8 cellular contexts compared by ENCODE assay signal in the genomic region with DNA sequence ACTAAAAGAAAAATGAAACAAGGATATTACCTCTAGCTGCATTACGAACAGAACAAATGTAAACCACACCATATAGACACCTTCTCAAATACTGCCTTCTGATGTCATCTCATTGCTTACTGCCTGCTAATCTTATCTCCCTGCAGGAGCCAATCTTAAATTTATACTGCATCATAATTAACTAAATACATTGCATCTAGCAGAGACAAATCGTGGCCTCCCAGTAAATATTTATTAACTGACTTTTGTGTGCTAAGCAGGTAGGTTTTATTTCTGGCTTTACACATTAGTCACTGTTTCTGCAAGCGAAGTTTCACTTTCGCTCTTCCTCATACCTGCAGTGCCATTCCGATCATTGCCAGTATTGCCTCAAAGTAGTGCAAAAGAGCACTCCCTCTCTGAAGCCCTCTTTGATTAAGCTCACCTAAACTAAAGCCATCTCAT.
DNase-seq lines count a peak whose midpoint lies in the region; ATAC-seq and FAIRE-seq lines count a peak whose summit lies in the region.

No MANE protein-coding gene starts in this region.

- H3K14ac ChIP-seq in neuronal stem cell (ENCODE audit: low read length), result no peak overlapping the region

- H3K18ac ChIP-seq in neuronal stem cell (ENCODE audit: low read length), result no peak overlapping the region

- H4K20me1 ChIP-seq in Karpas-422 (ENCODE audit: insufficient read depth, low read depth, low read length), result no peaks in the 10 kb centered on the region

- H3K9ac ChIP-seq in Karpas-422 (ENCODE audit: low read length) (peak overlapping the region; percentile 11; the same call in 1 of the 2 replicates), neuronal stem cell (ENCODE audit: low read depth, low read length, poor library complexity) (no peak overlapping the region)

- no peak overlapping the region for H2BK12ac ChIP-seq in neuronal stem cell (ENCODE audit: low read length)

- no peaks in the 10 kb centered on the region for H3K27me3 Mint-ChIP-seq in effector memory CD8-positive, alpha-beta T cell
- H3K27me3 Mint-ChIP-seq in stimulated activated naive CD8-positive, alpha-beta T cell treated with anti-CD3 and anti-CD28 coated beads, Interleukin-15, amount 100 ng/mL, for 72 hours, result no peaks in the 10 kb centered on the region

- H4K91ac ChIP-seq in neuronal stem cell (ENCODE audit: low read depth, low read length, poor library complexity), result no peak overlapping the region

- no peaks in the 10 kb centered on the region for H3K79me1 ChIP-seq in neuronal stem cell (ENCODE audit: low read depth, low read length)

- no CpG with 5 or more reads among the region's 5 CpGs for WGBS in neuronal stem cell (ENCODE audit: extremely low coverage in 2 of 2, insufficient read length in 2 of 2, insufficient replicate concordance in 1 of 2), 2 donors

- peak overlapping the region; percentile 7; the same call in 1 of the 2 replicates for H3K4me3 ChIP-seq in Karpas-422 (ENCODE audit: low read length)
- no peak overlapping the region for H3K4me3 ChIP-seq in neuronal stem cell (ENCODE audit: low read length in 2 of 2)

- no peak overlapping the region for H2BK15ac ChIP-seq in neuronal stem cell (ENCODE audit: low read length)

- no peaks in the 10 kb centered on the region for H3K79me2 ChIP-seq in Karpas-422 (ENCODE audit: low read length)

- H2AFZ ChIP-seq in Karpas-422 (ENCODE audit: low read length) (peak overlapping the region; percentile 51; the same call in 1 of the 2 replicates), neuronal stem cell (ENCODE audit: low read length) (no peak overlapping the region)

- no peaks in the 10 kb centered on the region for H3K27me3 ChIP-seq in Karpas-422 (ENCODE audit: low read length)
- no peaks in the 10 kb centered on the region for H3K27me3 ChIP-seq in neuronal stem cell (ENCODE audit: control insufficient read depth in 3 of 3, insufficient read depth in 3 of 3, low read depth in 1 of 3, low read length in 3 of 3)

- no peaks in the 10 kb centered on the region for H3K9me3 Mint-ChIP-seq in effector memory CD8-positive, alpha-beta T cell
- H3K9me3 Mint-ChIP-seq in stimulated activated naive CD8-positive, alpha-beta T cell treated with anti-CD3 and anti-CD28 coated beads, Interleukin-15, amount 100 ng/mL, for 72 hours, result no peaks in the 10 kb centered on the region

- no peaks in the 10 kb centered on the region for H3K9me3 ChIP-seq in Karpas-422 (ENCODE audit: low read length)
- no peaks in the 10 kb centered on the region for H3K9me3 ChIP-seq in neuronal stem cell (replicated peaks in 1 of 2; ENCODE audit: control insufficient read depth in 2 of 2, insufficient read depth in 1 of 2, low read depth in 1 of 2, low read length in 2 of 2)

- no peaks in the 10 kb centered on the region for H3K9me2 ChIP-seq in Karpas-422 (replicated peaks; ENCODE audit: insufficient read depth, low read length)

- no peak overlapping the region for H2AK5ac ChIP-seq in neuronal stem cell (ENCODE audit: low read depth, low read length)

- FAIRE-seq in GM18507 (lab: Jason Lieb, UNC), result peak; percentile 93

- H3K27ac Mint-ChIP-seq in effector memory CD8-positive, alpha-beta T cell, result peak overlapping the region; percentile 87 to 93
- H3K27ac Mint-ChIP-seq in stimulated activated naive CD8-positive, alpha-beta T cell treated with anti-CD3 and anti-CD28 coated beads, Interleukin-15, amount 100 ng/mL, for 72 hours, result peak overlapping the region; percentile 75 to 92

- peaks cover 18% of the 10 kb centered on the region for H3K4me1 ChIP-seq in Karpas-422 (ENCODE audit: low read length)
- H3K4me1 ChIP-seq in neuronal stem cell (ENCODE audit: control insufficient read depth in 2 of 2, insufficient read depth in 1 of 2, low read depth in 1 of 2, low read length in 2 of 2), result peaks cover 7 to 10% of the 10 kb centered on the region in 2 donors

- no peak overlapping the region for H4K8ac ChIP-seq in neuronal stem cell (ENCODE audit: low read depth, low read length)

- no peak overlapping the region for H3K23ac ChIP-seq in neuronal stem cell (ENCODE audit: low read depth, low read length, poor library complexity)

- DNase-seq in GM18507 (ENCODE audit: extremely low spot score, insufficient read length, low read depth), result peak; percentile 37
- DNase-seq in Karpas-422, result peak; percentile 45
- peak; percentile 8 to 23 (median 12) for DNase-seq in effector memory CD8-positive, alpha-beta T cell
- peak; percentile 37 to 49 for DNase-seq in stimulated activated naive CD8-positive, alpha-beta T cell treated with anti-CD3 and anti-CD28 coated beads, Interleukin-15, amount 100 ng/mL, for 72 hours
- no peak for DNase-seq in NCI-H2171 (lab: John Stamatoyannopoulos, UW)
- no peak for DNase-seq in midbrain (lab: John Stamatoyannopoulos, UW)
- no peak for DNase-seq in neuronal stem cell (ENCODE audit: low spot score)

- peak overlapping the region; percentile 76 to 89 for H3K4me3 Mint-ChIP-seq in effector memory CD8-positive, alpha-beta T cell
- H3K4me3 Mint-ChIP-seq in stimulated activated naive CD8-positive, alpha-beta T cell treated with anti-CD3 and anti-CD28 coated beads, Interleukin-15, amount 100 ng/mL, for 72 hours, result peak overlapping the region; percentile 84 to 86

- H3K27ac ChIP-seq in Karpas-422 (ENCODE audit: low read length) (no peak overlapping the region), neuronal stem cell (replicated peaks; ENCODE audit: low read length) (no peak overlapping the region)

- peaks cover 18 to 23% of the 10 kb centered on the region in 2 donors for H3K4me1 Mint-ChIP-seq in effector memory CD8-positive, alpha-beta T cell (ENCODE audit: low read depth in 2 of 2)
- peaks cover 47% of the 10 kb centered on the region for H3K4me1 Mint-ChIP-seq in stimulated activated naive CD8-positive, alpha-beta T cell treated with anti-CD3 and anti-CD28 coated beads, Interleukin-15, amount 100 ng/mL, for 72 hours

- no peaks in the 10 kb centered on the region for H3K36me3 ChIP-seq in Karpas-422 (ENCODE audit: insufficient read depth, low read length)
- peaks cover 0 to 3% of the 10 kb centered on the region in 2 donors for H3K36me3 ChIP-seq in neuronal stem cell (replicated peaks in 1 of 2; ENCODE audit: control insufficient read depth in 2 of 2, insufficient read depth in 2 of 2, low read length in 2 of 2)

- ATAC-seq in GM21723 (IDR thresholded peaks at IDR 0.05; ENCODE audit: unreplicated experiment), result peak; percentile 94
- peak; percentile 90 for ATAC-seq in effector memory CD8-positive, alpha-beta T cell (replicated peaks)
- peak; percentile 91 for ATAC-seq in stimulated activated naive CD8-positive, alpha-beta T cell treated with anti-CD3 and anti-CD28 coated beads, Interleukin-15, amount 100 ng/mL, for 72 hours

- H2BK120ac ChIP-seq in neuronal stem cell (ENCODE audit: low read depth, low read length), result no peak overlapping the region

- no peak overlapping the region for H2BK5ac ChIP-seq in neuronal stem cell (ENCODE audit: low read length)

- no peak overlapping the region for H3K4ac ChIP-seq in neuronal stem cell (ENCODE audit: low read length)

- no peaks in the 10 kb centered on the region for H3K36me3 Mint-ChIP-seq in effector memory CD8-positive, alpha-beta T cell (ENCODE audit: insufficient read depth)

- H3K4me2 ChIP-seq in Karpas-422 (ENCODE audit: low read depth, low read length, poor library complexity, severe bottlenecking) (peak overlapping the region; percentile 43), neuronal stem cell (ENCODE audit: insufficient read depth, low read length, poor library complexity, severe bottlenecking) (no peak overlapping the region)

Comparison
In these comparisons a context has a peak if more than half of its experiments do, and no peak if none do; other contexts are left out.
1. DNase-seq: peak in GM18507 (single experiment), Karpas-422 (single experiment), effector memory CD8-positive, alpha-beta T cell (3 of 3) and stimulated activated naive CD8-positive, alpha-beta T cell treated with anti-CD3 and anti-CD28 coated beads, Interleukin-15, amount 100 ng/mL, for 72 hours (2 of 2); none in NCI-H2171 (single experiment), midbrain (single experiment) and neuronal stem cell (single experiment).
2. Peak in every context shown above with its lines, with median percentiles within 50 percentile points of each other: ATAC-seq.